Comparison of ENCODE assay signal across 24 cellular contexts in the genomic region with DNA sequence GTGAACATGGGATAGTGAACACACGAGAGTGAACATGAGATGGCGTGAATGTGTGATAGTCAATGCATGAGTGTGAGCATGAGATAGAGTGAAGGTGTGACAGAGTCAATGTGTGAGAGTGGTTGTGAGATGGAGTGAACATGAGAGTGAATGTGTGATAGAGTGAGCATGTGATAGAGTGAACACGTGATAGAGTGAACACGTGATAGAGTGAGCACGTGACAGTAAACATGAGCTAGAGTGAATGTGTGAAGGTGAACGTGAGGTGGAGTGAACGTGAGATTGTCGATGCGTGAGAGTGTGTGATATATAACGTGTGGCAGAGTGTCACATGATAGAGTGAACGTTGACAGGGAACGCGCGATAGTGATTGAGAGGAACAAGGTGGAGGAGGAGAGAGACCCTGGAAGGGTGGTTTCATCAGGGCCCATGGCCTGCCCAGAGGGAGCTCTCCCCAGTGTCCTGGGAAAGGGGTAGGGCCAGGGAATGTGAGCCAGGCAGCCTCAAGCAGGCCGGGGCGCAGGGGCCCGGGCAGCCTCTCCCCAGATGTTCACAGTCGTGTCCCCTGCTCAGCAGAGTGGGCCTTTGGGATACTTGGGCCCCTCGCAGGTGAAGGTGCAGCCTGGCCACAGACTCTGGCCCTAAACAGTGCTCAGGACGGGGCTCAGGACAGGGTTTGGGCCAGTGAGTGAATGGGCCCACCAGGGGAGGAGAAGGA.
"Had no signal": no experiment of that assay in that cellular context is flagged by ENCODE, and none has a peak within 500 bp of the region (broad histone marks: within the 10 kb centered on the region; RNA-seq: fewer than 3 reads in every experiment).

No MANE protein-coding gene starts in this region.

- H3K4me1 ChIP-seq: gastrocnemius medialis, parathyroid adenoma, right lobe of liver, suprapubic skin, transverse colon, upper lobe of right lung, vagina had no signal

- H3K9me3 ChIP-seq: gastrocnemius medialis, right lobe of liver, suprapubic skin, transverse colon, upper lobe of right lung, vagina had no signal

- FAIRE-seq: keratinocyte, small intestine had no signal

- H2AFZ ChIP-seq: parathyroid adenoma had no signal

- DNase-seq: effector CD8-positive, alpha-beta T cell; endodermal cell; foreskin fibroblast; gastrocnemius medialis; left ventricle myocardium superior; mucosa of descending colon; naive B cell; small intestine; stimulated activated CD4-positive, alpha-beta T cell treated with anti-CD3 and anti-CD28 coated beads, Interleukin-12 subunit alpha, Interleukin-12 subunit beta, amount 100 ng/mL, for 4 hours; stimulated activated CD4-positive, alpha-beta T cell treated with anti-CD3 and anti-CD28 coated beads, Interleukin-1b, Interleukin-23, amount 100 ng/mL, for 48 hours; stimulated activated CD4-positive, alpha-beta T cell treated with anti-CD3 and anti-CD28 coated beads, Interleukin-4, amount 100 ng/mL, for 1 hour; stimulated activated CD8-positive, alpha-beta memory T cell treated with anti-CD3 and anti-CD28 coated beads, Interleukin-4, amount 100 ng/mL, for 48 hours; stimulated activated naive CD4-positive, alpha-beta T cell; stimulated activated naive CD8-positive, alpha-beta T cell treated with anti-CD3 and anti-CD28 coated beads, Interleukin-15, amount 100 ng/mL, for 72 hours; transverse colon; upper lobe of right lung had no signal

- H3K4me3 ChIP-seq: gastrocnemius medialis, lung, mucosa of descending colon, right lobe of liver, suprapubic skin, transverse colon, upper lobe of right lung, vagina had no signal

- H3K36me3 ChIP-seq: gastrocnemius medialis, right lobe of liver, suprapubic skin, transverse colon, upper lobe of right lung, vagina had no signal

- ATAC-seq: esophagus mucosa; gastrocnemius medialis; left ventricle myocardium superior; mucosa of descending colon; stimulated activated naive CD8-positive, alpha-beta T cell treated with anti-CD3 and anti-CD28 coated beads, Interleukin-15, amount 100 ng/mL, for 72 hours; upper lobe of right lung had no signal

- H3K27ac ChIP-seq: epithelial cell of prostate, gastrocnemius medialis, parathyroid adenoma, right lobe of liver, suprapubic skin, transverse colon, upper lobe of right lung, vagina had no signal

- H3K9ac ChIP-seq: parathyroid adenoma had no signal

- H3K27me3 ChIP-seq: gastrocnemius medialis, right lobe of liver, suprapubic skin, transverse colon, upper lobe of right lung, vagina had no signal
